Comparison of ENCODE assay signal across 8 cellular contexts in the genomic region with DNA sequence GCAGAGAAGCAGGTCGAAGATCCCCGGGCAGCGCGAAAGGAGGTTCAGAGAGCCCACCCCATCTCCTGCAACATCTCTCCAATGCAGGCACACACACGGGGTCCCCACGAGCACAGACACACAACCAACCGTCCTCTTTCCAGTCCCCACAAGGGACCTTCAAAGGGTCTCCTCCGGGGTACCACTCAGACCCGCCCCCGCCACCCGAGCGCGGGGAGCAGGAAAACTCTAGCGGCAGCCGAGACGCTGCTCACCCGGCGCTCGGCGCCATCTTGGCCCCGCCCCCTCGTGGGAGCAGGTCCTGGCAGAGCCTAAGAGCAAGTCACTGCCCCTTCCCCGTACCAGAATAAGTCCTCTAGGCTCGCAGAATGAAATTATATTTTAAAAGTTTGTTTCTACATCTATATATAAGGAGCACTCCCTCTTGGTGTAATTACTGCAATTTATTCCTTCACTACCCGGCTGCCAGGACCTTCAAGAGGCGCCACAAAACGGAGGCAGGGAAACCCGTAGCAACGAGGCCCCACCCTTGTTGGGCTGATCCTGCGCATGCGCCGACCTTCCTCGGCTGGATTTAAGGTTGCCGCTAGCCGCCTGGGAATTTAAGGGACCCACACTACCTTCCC. TPM values are rescaled to one million over a fixed set of nuclear protein-coding genes. Genes with fewer than 3 reads are reported as not detected.
DNase-seq lines count a peak whose midpoint lies in the region; ATAC-seq and TF ChIP-seq lines count a peak whose summit lies in the region.

A gene with protein sequence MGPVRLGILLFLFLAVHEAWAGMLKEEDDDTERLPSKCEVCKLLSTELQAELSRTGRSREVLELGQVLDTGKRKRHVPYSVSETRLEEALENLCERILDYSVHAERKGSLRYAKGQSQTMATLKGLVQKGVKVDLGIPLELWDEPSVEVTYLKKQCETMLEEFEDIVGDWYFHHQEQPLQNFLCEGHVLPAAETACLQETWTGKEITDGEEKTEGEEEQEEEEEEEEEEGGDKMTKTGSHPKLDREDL (plus strand): TSS at position 560 of the 626 bp plus-strand sequence. CDS start 111 bp downstream, outside the sequence.
TAF6 (minus strand) TSS at position 284 of the 626 bp plus-strand sequence. CDS start 5,149 bp downstream, outside the sequence.

- H3K36me3 ChIP-seq in ovary (no peaks in the 10 kb centered on the region), thyroid gland (no peaks in the 10 kb centered on the region)

- H3K4me1 ChIP-seq in ovary (ENCODE audit: insufficient read depth) = no peaks in the 10 kb centered on the region
- H3K4me1 ChIP-seq in thyroid gland = peaks cover 7 to 12% of the 10 kb centered on the region in 2 donors

- H3K27ac ChIP-seq in ovary = peak within 1 kb of the TSS; percentile 70 to 90
- H3K27ac ChIP-seq in thyroid gland = peak within 1 kb of the TSS; percentile 64 to 96 (median 81)

- no peaks in the 10 kb centered on the region for H3K9me3 ChIP-seq in ovary
- H3K9me3 ChIP-seq in thyroid gland = no peaks in the 10 kb centered on the region

- H3K4me3 ChIP-seq in ovary (peak within 1 kb of the TSS; percentile 86), thyroid gland (replicated peaks in 1 of 3) (peak within 1 kb of the TSS; percentile 40 to 85 (median 77))

- peak within 1 kb of the TSS; percentile 99 for H3K27ac Mint-ChIP-seq in activated naive CD8-positive, alpha-beta T cell
- peak within 1 kb of the TSS; percentile 97 for H3K27ac Mint-ChIP-seq in glutamatergic neuron (ENCODE audit: unreplicated experiment)

- intact Hi-C loops in ovary (cut with DNase I) (no loop called here), thyroid gland (cut with DNase I) (no loop called here)

- H3K27me3 ChIP-seq in ovary (no peaks in the 10 kb centered on the region), thyroid gland (no peaks in the 10 kb centered on the region)

- peaks cover 34% of the 10 kb centered on the region for H3K4me1 Mint-ChIP-seq in activated naive CD8-positive, alpha-beta T cell (ENCODE audit: low read depth)
- H3K4me1 Mint-ChIP-seq in glutamatergic neuron (ENCODE audit: low read depth, unreplicated experiment) = peaks cover 6% of the 10 kb centered on the region

- no peaks in the 10 kb centered on the region for H3K9me3 Mint-ChIP-seq in activated naive CD8-positive, alpha-beta T cell (ENCODE audit: low read depth)
- H3K9me3 Mint-ChIP-seq in glutamatergic neuron (ENCODE audit: unreplicated experiment) = peaks cover 13% of the 10 kb centered on the region

- H3K36me3 Mint-ChIP-seq in activated naive CD8-positive, alpha-beta T cell = no peaks in the 10 kb centered on the region
- H3K36me3 Mint-ChIP-seq in glutamatergic neuron (ENCODE audit: unreplicated experiment) = no peaks in the 10 kb centered on the region

- ATAC-seq in HG02610 (IDR thresholded peaks at IDR 0.05; ENCODE audit: unreplicated experiment) = peak; percentile 69

- TF ChIP-seq CTCF in GM10266 (IDR thresholded peaks at IDR 0.05; ENCODE audit: control insufficient read depth, insufficient read depth, low read depth, missing control alignments) = no peak
- TF ChIP-seq CTCF in glutamatergic neuron (IDR thresholded peaks at IDR 0.05; ENCODE audit: partially characterized antibody, unreplicated experiment) = no peak
- TF ChIP-seq CTCF in ovary (IDR thresholded peaks at IDR 0.05) = no peak
- peak in 2 of 6 experiments; percentile 6 to 28 for TF ChIP-seq CTCF in thyroid gland (IDR thresholded peaks at IDR 0.05)

- no peaks in the 10 kb centered on the region for H3K27me3 Mint-ChIP-seq in activated naive CD8-positive, alpha-beta T cell
- H3K27me3 Mint-ChIP-seq in glutamatergic neuron (ENCODE audit: unreplicated experiment) = peaks cover 3% of the 10 kb centered on the region

- TF ChIP-seq EP300 in ovary (IDR thresholded peaks at IDR 0.05) = no peak

- TF ChIP-seq POLR2A in ovary (IDR thresholded peaks at IDR 0.05) (peak; percentile 61), thyroid gland (IDR thresholded peaks at IDR 0.05) (peak; percentile 38 to 74)

- DNase-seq in GM10266 (ENCODE audit: extremely low spot score) = peak; percentile 98
- DNase-seq in NCI-H1105 treated with DMSO at 0.1 percent for 48 hours (lab: John Stamatoyannopoulos, UW) = peak; percentile 93
- DNase-seq in SKM-1 treated with dmso at 0.1 percent for 144 hours (lab: John Stamatoyannopoulos, UW; ENCODE audit: unreplicated experiment) = peak; percentile 94
- DNase-seq in glutamatergic neuron = peak; percentile 96
- peak; percentile 95 to 98 (median 96) for DNase-seq in ovary
- DNase-seq in thyroid gland = peak; percentile 94 to 97

- WGBS in ovary, 3 donors = 0% methylated on average over 29 to 35 of the region's 35 CpGs
- WGBS in thyroid gland, 2 donors = 1 to 2% methylated on average over 11 to 35 of the region's 35 CpGs

- H3K4me3 Mint-ChIP-seq in activated naive CD8-positive, alpha-beta T cell = peak within 1 kb of the TSS; percentile 96
- peak within 1 kb of the TSS; percentile 99 for H3K4me3 Mint-ChIP-seq in glutamatergic neuron (ENCODE audit: unreplicated experiment)

RNA-seq across cellular contexts. Expression of the first gene that starts in this region (rescaled TPM):
- total RNA-seq in glutamatergic neuron (ENCODE audit: unreplicated experiment) (19.3 TPM), ovary (10 to 100 TPM; 11.7 to 28.7 (median 22.0) TPM), thyroid gland (10 to 100 TPM in 3 of 4 donors, 1 to 10 TPM in 1; 4.1 to 14.5 (median 13.1) TPM)
- polyA plus RNA-seq in ovary = 10 to 100 TPM; 33.9 to 42.8 TPM

RNA-seq across cellular contexts. Expression of gene TAF6, which starts in this region (rescaled TPM):
- total RNA-seq in glutamatergic neuron (ENCODE audit: unreplicated experiment) = 63.1 TPM
- total RNA-seq in ovary = 10 to 100 TPM; 35.9 to 66.1 (median 57.5) TPM
- polyA plus RNA-seq in ovary = 10 to 100 TPM; 43.1 to 52.1 TPM
- total RNA-seq in thyroid gland = 100 to 1,000 TPM in 1 of 4 donors, 10 to 100 TPM in 3; 50.3 to 104 (median 85.2) TPM

Comparison
In these comparisons a context has a peak if more than half of its experiments do, and no peak if none do; other contexts are left out.
1. Peak in every context shown above with its lines: DNase-seq, ATAC-seq, H3K4me3 ChIP-seq and H3K27ac ChIP-seq.